17 cellular contexts compared by ENCODE assay signal in the genomic region with DNA sequence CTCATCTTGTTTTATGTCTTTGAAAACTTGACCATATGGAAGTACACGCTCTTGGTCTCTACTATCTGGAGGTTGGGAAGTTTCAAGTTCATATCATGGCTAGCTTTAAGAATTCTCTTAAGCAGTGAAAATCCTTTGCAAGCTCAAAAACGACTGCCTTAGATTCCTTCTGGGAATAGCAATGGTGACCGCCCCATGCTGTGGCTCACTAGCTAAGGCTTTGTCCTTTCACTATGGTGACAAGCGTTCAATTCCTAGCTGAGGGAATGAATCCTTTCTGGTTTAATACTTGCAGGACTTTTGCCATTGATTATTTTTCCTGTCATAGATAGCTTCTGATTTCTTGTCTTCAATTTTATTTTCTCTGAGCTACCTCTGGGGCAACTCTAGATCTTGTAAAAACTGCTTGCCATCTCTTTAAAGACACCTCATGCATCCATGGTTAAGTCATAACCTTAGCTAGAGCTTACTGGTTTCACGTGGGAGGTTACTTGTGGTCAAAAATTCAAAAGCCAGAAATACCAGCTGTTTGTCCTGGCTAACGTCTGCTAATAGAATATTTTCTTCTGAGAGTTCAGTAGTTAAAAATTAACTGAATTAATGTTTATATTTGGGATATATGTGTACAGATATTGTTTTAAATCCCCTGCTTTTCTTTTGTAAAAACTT.
DNase-seq lines count a peak whose midpoint lies in the region; ATAC-seq and TF ChIP-seq lines count a peak whose summit lies in the region.
"Had no signal": no experiment of that assay in that cellular context is flagged by ENCODE, and none has a peak within 500 bp of the region (broad histone marks: within the 10 kb centered on the region; RNA-seq: fewer than 3 reads in every experiment).

No MANE protein-coding gene starts in this region.

- ATAC-seq in GM21529 (IDR thresholded peaks at IDR 0.05; ENCODE audit: unreplicated experiment) (peak; percentile 75), HG03520 (IDR thresholded peaks at IDR 0.05; ENCODE audit: unreplicated experiment) (peak; percentile 76), T-cell (replicated peaks in 1 of 4) (no peak)
- ATAC-seq: left colon had no signal

- no peaks in the 10 kb centered on the region for H3K27me3 Mint-ChIP-seq in T-cell

- no peaks in the 10 kb centered on the region for H3K36me3 Mint-ChIP-seq in T-cell

- DNase-seq in cardiac fibroblast (ENCODE audit: low read depth in 2 of 2) = peak; percentile 18 to 43
- peak; percentile 86 for DNase-seq in renal cortical epithelial cell (ENCODE audit: low read depth)
- no peak for DNase-seq in AML-193 (lab: John Stamatoyannopoulos, UW)
- DNase-seq in T-cell = no peak
- DNase-seq in NAMALWA (ENCODE audit: low spot score) = no peak
- DNase-seq: aorta; effector CD4-positive, alpha-beta T cell; GDM1; left colon; MM.1S; NCI-H345; nephron progenitor cell; Peyer's patch; T-helper 2 cell had no signal

- H3K4me3 ChIP-seq in cardiac fibroblast (replicated peaks in 1 of 2; ENCODE audit: low read depth in 2 of 2, low read length in 2 of 2) = no peak overlapping the region
- H3K4me3 ChIP-seq: Peyer's patch, suprapubic skin had no signal

- no peaks in the 10 kb centered on the region for H3K4me1 Mint-ChIP-seq in T-cell
- H3K4me1 Mint-ChIP-seq: nephron progenitor cell had no signal

- peaks cover 0 to 17% (median 13%) of the 10 kb centered on the region in 3 donors for H3K9me3 Mint-ChIP-seq in T-cell

- H3K27ac Mint-ChIP-seq in T-cell = no peak overlapping the region
- H3K27ac Mint-ChIP-seq: nephron progenitor cell had no signal

- POLR2A ChIA-PET in T-cell (lab: Charles Lee) = interaction anchor here (0.6 kb wide), 2 partner anchors 63 to 359 kb away, joined by 3 read pairs; no protein-coding TSS in a partner anchor

- CTCF ChIA-PET in T-cell (lab: Charles Lee) = interaction anchor here in 1 of 2 donors (0.6 to 0.7 kb wide), 2 partner anchors 247 to 1299 kb away, joined by 4 to 10 read pairs; no protein-coding TSS in a partner anchor

- H3K4me3 Mint-ChIP-seq in T-cell = no peak overlapping the region
- H3K4me3 Mint-ChIP-seq: nephron progenitor cell had no signal

- no peak for TF ChIP-seq CTCF in cardiac fibroblast (IDR thresholded peaks at IDR 0.05; ENCODE audit: low read depth, low read length)

Comparison
In these comparisons a context has a peak if more than half of its experiments do, and no peak if none do; other contexts are left out.
1. ATAC-seq: peak in GM21529 (single experiment) and HG03520 (single experiment); none in T-cell (0 of 4).
2. DNase-seq: peak in cardiac fibroblast (2 of 2) and renal cortical epithelial cell (single experiment); none in AML-193 (0 of 2), T-cell (0 of 34) and NAMALWA (single experiment).